1 cellular context compared by ENCODE assay signal in genomic region chrX:139533444-139533843, GRCh38.
TF ChIP-seq lines count a peak whose summit lies in the region.

No MANE protein-coding gene starts in this region.

TF ChIP-seq in liver, 16 proteins besides CTCF, POLR2A, EP300 and RAD21 (continued from another document):
- no peak for TF ChIP-seq REST (IDR thresholded peaks at IDR 0.05)
- peak; percentile 34 for TF ChIP-seq YY1 (IDR thresholded peaks at IDR 0.05)
- TF ChIP-seq GABPA (IDR thresholded peaks at IDR 0.05 in 1 of 2, conservative IDR thresholded peaks at IDR 0.05 in 1 of 2), result no peak
- TF ChIP-seq HNF4A (conservative IDR thresholded peaks at IDR 0.05), result peak in 1 of 2 donors; percentile 28
- TF ChIP-seq TAF1 (conservative IDR thresholded peaks at IDR 0.05), result no peak
- no peak for TF ChIP-seq JUND (IDR thresholded peaks at IDR 0.05)
- TF ChIP-seq FOXA1 (IDR thresholded peaks at IDR 0.05), result no peak
- no peak for TF ChIP-seq EGR1 (IDR thresholded peaks at IDR 0.05; ENCODE audit: low read depth in 2 of 2)
- TF ChIP-seq FOXA2 (IDR thresholded peaks at IDR 0.05), result peak; percentile 20
- no peak for TF ChIP-seq SP1 (IDR thresholded peaks at IDR 0.05)
- TF ChIP-seq ZBTB33 (IDR thresholded peaks at IDR 0.05), result no peak
- no peak for TF ChIP-seq NR2F2 (IDR thresholded peaks at IDR 0.05)
- no peak for TF ChIP-seq HNF4G (IDR thresholded peaks at IDR 0.05)
- TF ChIP-seq ATF3 (IDR thresholded peaks at IDR 0.05), result no peak
- peak in 1 of 2 donors; percentile 54 for TF ChIP-seq RXRA (IDR thresholded peaks at IDR 0.05)
